8 cellular contexts compared by ENCODE assay signal in genomic region chr6:34657037-34657306, GRCh38. TPM values are rescaled to one million over a fixed set of nuclear protein-coding genes. Genes with fewer than 3 reads are reported as not detected.
DNase-seq lines count a peak whose midpoint lies in the region; ATAC-seq and TF ChIP-seq lines count a peak whose summit lies in the region.

No MANE protein-coding gene starts in this region.

- H3K27me3 Mint-ChIP-seq in natural killer cell treated with Interleukin-12 subunit alpha and Interleukin-12 subunit beta and Interleukin-15 and Interleukin-18, amount 100 ng/mL, for 72 hours = no peaks in the 10 kb centered on the region

- peaks cover 1% of the 10 kb centered on the region; the same call in 1 of the 2 replicates for H3K36me3 ChIP-seq in BJ (ENCODE audit: control insufficient read depth, insufficient read depth, low read length)

- ATAC-seq in natural killer cell treated with Interleukin-12 subunit alpha and Interleukin-12 subunit beta and Interleukin-15 and Interleukin-18, amount 100 ng/mL, for 72 hours = no peak
- no peak for ATAC-seq in HG03280 (IDR thresholded peaks at IDR 0.05; ENCODE audit: unreplicated experiment)
- ATAC-seq in HG03460 (IDR thresholded peaks at IDR 0.05; ENCODE audit: unreplicated experiment) = no peak

- H3K36me3 Mint-ChIP-seq in natural killer cell treated with Interleukin-12 subunit alpha and Interleukin-12 subunit beta and Interleukin-15 and Interleukin-18, amount 100 ng/mL, for 72 hours = peaks cover 5% of the 10 kb centered on the region

- TF ChIP-seq CTCF in BJ (IDR thresholded peaks at IDR 0.05; ENCODE audit: insufficient read depth, low read depth, low read length) (no peak), GM13976 (IDR thresholded peaks at IDR 0.05; ENCODE audit: borderline replicate concordance, control extremely low read depth, extremely low read depth, insufficient read depth, missing control alignments) (no peak)

- peak overlapping the region; percentile 91 to 96 for H3K27ac Mint-ChIP-seq in natural killer cell treated with Interleukin-12 subunit alpha and Interleukin-12 subunit beta and Interleukin-15 and Interleukin-18, amount 100 ng/mL, for 72 hours

- POLR2A ChIA-PET in BJ (lab: Charles Lee) = no interaction called here

- no peaks in the 10 kb centered on the region for H3K9me3 Mint-ChIP-seq in natural killer cell treated with Interleukin-12 subunit alpha and Interleukin-12 subunit beta and Interleukin-15 and Interleukin-18, amount 100 ng/mL, for 72 hours

- H3K4me1 Mint-ChIP-seq in natural killer cell treated with Interleukin-12 subunit alpha and Interleukin-12 subunit beta and Interleukin-15 and Interleukin-18, amount 100 ng/mL, for 72 hours (ENCODE audit: low read depth in 2 of 2) = peaks cover 35 to 48% of the 10 kb centered on the region in 2 donors

- no peaks in the 10 kb centered on the region for H3K27me3 ChIP-seq in BJ (ENCODE audit: control insufficient read depth, insufficient read depth, low read length)

- H3K4me3 ChIP-seq in BJ (ENCODE audit: low read depth, low read length) = peak overlapping the region; percentile 42
- peak overlapping the region; percentile 39 for H3K4me3 ChIP-seq in Jurkat, Clone E6-1 (ENCODE audit: low read length)

- no peak for DNase-seq in BJ (ENCODE audit: low read depth)
- no peak for DNase-seq in Jurkat, Clone E6-1 (ENCODE audit: low read depth, low spot score)
- DNase-seq in cerebellum (ENCODE audit: low spot score) = peak; percentile 62
- no peak for DNase-seq in natural killer cell treated with Interleukin-12 subunit alpha and Interleukin-12 subunit beta and Interleukin-15 and Interleukin-18, amount 100 ng/mL, for 72 hours (ENCODE audit: low spot score)
- no peak for DNase-seq in GM13976 (ENCODE audit: low spot score)
- no peak for DNase-seq in NCI-H1417 (lab: John Stamatoyannopoulos, UW)

- CTCF ChIA-PET in BJ (lab: Yijun Ruan, JAX) = interaction anchor here (0.7 to 1.9 kb wide), 3 partner anchors 46 to 134 kb away, joined by 3 to 5 read pairs (median 3); no protein-coding TSS in a partner anchor

- in situ Hi-C loops in GM13976 (cut with MboI; ENCODE audit: low sequenced_read_pairs, unreplicated experiment) = no loop called here

- H3K4me3 Mint-ChIP-seq in natural killer cell treated with Interleukin-12 subunit alpha and Interleukin-12 subunit beta and Interleukin-15 and Interleukin-18, amount 100 ng/mL, for 72 hours = peak overlapping the region; percentile 91

RNA-seq across cellular contexts. Expression of gene ILRUN, which starts 39.6 kb away (rescaled TPM):
- 37.5 and 50.2 TPM in 2 replicates for polyA plus RNA-seq in BJ (2011; rRNA removed)
- polyA minus RNA-seq in BJ (2011; rRNA and poly(A)+ RNA removed) = 40.4 and 53.2 TPM in 2 replicates
- polyA plus RNA-seq in Jurkat, Clone E6-1 (2012; ENCODE audit: insufficient read depth, insufficient read length) = 47.0 TPM
- 19.2 TPM for total RNA-seq in cerebellum
- 10 to 100 TPM; 68.1 to 70.0 TPM for total RNA-seq in natural killer cell treated with Interleukin-12 subunit alpha and Interleukin-12 subunit beta and Interleukin-15 and Interleukin-18, amount 100 ng/mL, for 72 hours
